ENCODE assay signal across 19 cellular contexts in genomic region chr1:117661027-117661426, GRCh38. TPM values are rescaled to one million over a fixed set of nuclear protein-coding genes. Genes with fewer than 3 reads are reported as not detected.
DNase-seq lines count a peak whose midpoint lies in the region; ATAC-seq, FAIRE-seq and TF ChIP-seq lines count a peak whose summit lies in the region.
"Had no signal": no experiment of that assay in that cellular context is flagged by ENCODE, and none has a peak within 500 bp of the region (broad histone marks: within the 10 kb centered on the region; RNA-seq: fewer than 3 reads in every experiment).

No MANE protein-coding gene starts in this region.

- peaks cover 1% of the 10 kb centered on the region for H3K27me3 Mint-ChIP-seq in activated T-helper 1 cell treated with anti-CD3 and anti-CD28 coated beads, Interleukin-12 subunit alpha, Interleukin-12 subunit beta, Interleukin-2, Interleukin-4 antibody, amounts not matched to agents 30 ng/mL and 10 ng/mL and 1 ng/mL, durations not matched to agents 14 hours and 24 hours and 36 hours (ENCODE audit: insufficient read depth)

- peaks cover 23% of the 10 kb centered on the region for H3K9me3 Mint-ChIP-seq in activated T-helper 1 cell treated with anti-CD3 and anti-CD28 coated beads, Interleukin-12 subunit alpha, Interleukin-12 subunit beta, Interleukin-2, Interleukin-4 antibody, amounts not matched to agents 30 ng/mL and 10 ng/mL and 1 ng/mL, durations not matched to agents 14 hours and 24 hours and 36 hours
- H3K9me3 Mint-ChIP-seq: CD14-positive monocyte had no signal

- H3K36me3 ChIP-seq in OCI-LY7 (ENCODE audit: insufficient read depth, low read length), result peaks cover 11% of the 10 kb centered on the region; the same call in 1 of the 2 replicates
- no peaks in the 10 kb centered on the region for H3K36me3 ChIP-seq in mucosa of descending colon (ENCODE audit: low read depth)
- H3K36me3 ChIP-seq: MG63, upper lobe of right lung had no signal

- H3K4me3 ChIP-seq in OCI-LY7 (ENCODE audit: low read depth, low read length, poor library complexity, severe bottlenecking), result no peak overlapping the region
- no peak overlapping the region for H3K4me3 ChIP-seq in mucosa of descending colon
- H3K4me3 ChIP-seq: MG63, upper lobe of right lung had no signal

- H3K4me2 ChIP-seq in OCI-LY7 (ENCODE audit: low read length), result peak overlapping the region; percentile 73; the same call in 1 of the 2 replicates

- peak; percentile 8 for ATAC-seq in activated CD4-positive, CD25-positive, alpha-beta regulatory T cell treated with anti-CD3 and anti-CD28 coated beads, Interleukin-2, amount 50 U/mL, for 24 hours
- ATAC-seq in mucosa of descending colon, result peak; percentile 13
- ATAC-seq: upper lobe of right lung had no signal

- no peak for TF ChIP-seq CTCF in OCI-LY7 (conservative IDR thresholded peaks at IDR 0.05; ENCODE audit: low read length)
- TF ChIP-seq CTCF in mucosa of descending colon (IDR thresholded peaks at IDR 0.05), result no peak

- no peak for TF ChIP-seq POLR2A in GM12891 (IDR thresholded peaks at IDR 0.05; ENCODE audit: low read depth, low read length)

- no TSS peak for BruUV-seq in OCI-LY7 (replicated peaks; lab: Mats Ljungman, UMichigan)

- FAIRE-seq in GM12891 (lab: Jason Lieb, UNC), result no peak
- FAIRE-seq: G401.6, TTC549 had no signal

- H3K79me2 ChIP-seq in OCI-LY7 (ENCODE audit: insufficient read depth, low read depth, low read length), result no peaks in the 10 kb centered on the region

- peak overlapping the region; percentile 98 for H3K27ac ChIP-seq in OCI-LY7 (ENCODE audit: low read depth, low read length, poor library complexity, severe bottlenecking)
- H3K27ac ChIP-seq: 22Rv1, upper lobe of right lung had no signal

- POLR2A ChIA-PET in OCI-LY7 (lab: Charles Lee), result interaction anchor here (0.6 to 19.4 kb wide), 8 partner anchors 10 to 70 kb away, joined by 3 to 760 read pairs (median 4); no protein-coding TSS in a partner anchor

- H3K4me1 Mint-ChIP-seq in activated T-helper 1 cell treated with anti-CD3 and anti-CD28 coated beads, Interleukin-12 subunit alpha, Interleukin-12 subunit beta, Interleukin-2, Interleukin-4 antibody, amounts not matched to agents 30 ng/mL and 10 ng/mL and 1 ng/mL, durations not matched to agents 14 hours and 24 hours and 36 hours (ENCODE audit: low read depth), result peaks cover 97% of the 10 kb centered on the region
- H3K4me1 Mint-ChIP-seq: nephron had no signal

- H3K9me2 ChIP-seq in OCI-LY7 (ENCODE audit: insufficient read depth, low read length), result no peaks in the 10 kb centered on the region

- no peak overlapping the region for H3K4me3 Mint-ChIP-seq in activated T-helper 1 cell treated with anti-CD3 and anti-CD28 coated beads, Interleukin-12 subunit alpha, Interleukin-12 subunit beta, Interleukin-2, Interleukin-4 antibody, amounts not matched to agents 30 ng/mL and 10 ng/mL and 1 ng/mL, durations not matched to agents 14 hours and 24 hours and 36 hours
- H3K4me3 Mint-ChIP-seq: CD14-positive monocyte, endodermal cell, nephron had no signal

- H3K4me1 ChIP-seq in OCI-LY7 (ENCODE audit: insufficient read depth, low read length, poor library complexity, severe bottlenecking) (peaks cover 99% of the 10 kb centered on the region), mucosa of descending colon (ENCODE audit: low read depth) (peaks cover 5% of the 10 kb centered on the region)

- intact Hi-C loops in OCI-LY7 (cut with micrococcal nuclease; ENCODE audit: unreplicated experiment) (loop anchor here (10.0 kb wide), 1 partner anchor 296 kb away; the partner anchor contains the start of gene MAN1A2), mucosa of descending colon (cut with DNase I, micrococcal nuclease) (no loop called here)
- intact Hi-C loops in activated T-helper 1 cell treated with anti-CD3 and anti-CD28 coated beads, Interleukin-12 subunit alpha, Interleukin-12 subunit beta, Interleukin-2, Interleukin-4 antibody, amounts not matched to agents 30 ng/mL and 10 ng/mL and 1 ng/mL, durations not matched to agents 14 hours and 24 hours and 36 hours (cut with micrococcal nuclease), result loop anchor here (5.0 to 10.0 kb wide), 9 partner anchors 234 to 1686 kb away; partner anchors contain the start of gene CD58

- peaks cover 25% of the 10 kb centered on the region; the same call in 1 of the 2 replicates for H3K9me3 ChIP-seq in OCI-LY7 (ENCODE audit: low read length)
- no peaks in the 10 kb centered on the region for H3K9me3 ChIP-seq in mucosa of descending colon
- H3K9me3 ChIP-seq: MG63, upper lobe of right lung had no signal

- no peaks in the 10 kb centered on the region for H4K20me1 ChIP-seq in OCI-LY7 (ENCODE audit: insufficient read depth, low read length)

- peak overlapping the region; percentile 80 for H3K27ac Mint-ChIP-seq in activated T-helper 1 cell treated with anti-CD3 and anti-CD28 coated beads, Interleukin-12 subunit alpha, Interleukin-12 subunit beta, Interleukin-2, Interleukin-4 antibody, amounts not matched to agents 30 ng/mL and 10 ng/mL and 1 ng/mL, durations not matched to agents 14 hours and 24 hours and 36 hours
- H3K27ac Mint-ChIP-seq: CD14-positive monocyte, endodermal cell, nephron had no signal

- peaks cover 23% of the 10 kb centered on the region for H3K36me3 Mint-ChIP-seq in activated T-helper 1 cell treated with anti-CD3 and anti-CD28 coated beads, Interleukin-12 subunit alpha, Interleukin-12 subunit beta, Interleukin-2, Interleukin-4 antibody, amounts not matched to agents 30 ng/mL and 10 ng/mL and 1 ng/mL, durations not matched to agents 14 hours and 24 hours and 36 hours (ENCODE audit: low read depth)
- H3K36me3 Mint-ChIP-seq: CD14-positive monocyte had no signal

- H2AFZ ChIP-seq in OCI-LY7 (ENCODE audit: low read length), result no peak overlapping the region; the same call in 1 of the 2 replicates

- CTCF ChIA-PET in OCI-LY7 (lab: Charles Lee; ENCODE audit: unreplicated experiment), result interaction anchor here (0.6 to 2.3 kb wide), 5 partner anchors 14 to 80 kb away, joined by 3 to 11 read pairs (median 3); no protein-coding TSS in a partner anchor

- DNase-seq in activated CD4-positive, CD25-positive, alpha-beta regulatory T cell treated with anti-CD3 and anti-CD28 coated beads, Interleukin-2, amount 50 U/mL, for 72 hours, result no peak
- DNase-seq in OCI-LY7 (ENCODE audit: low spot score) (no peak), mucosa of descending colon (no peak), GM12891 (ENCODE audit: insufficient read length, low spot score) (no peak), SKM-1 treated with dmso at 0.1 percent for 144 hours (lab: John Stamatoyannopoulos, UW; ENCODE audit: unreplicated experiment) (no peak), SK-N-DZ (ENCODE audit: low spot score) (no peak)
- DNase-seq in activated T-helper 1 cell treated with anti-CD3 and anti-CD28 coated beads, Interleukin-12 subunit alpha, Interleukin-12 subunit beta, Interleukin-2, Interleukin-4 antibody, amounts not matched to agents 30 ng/mL and 10 ng/mL and 1 ng/mL, durations not matched to agents 14 hours and 24 hours and 36 hours (ENCODE audit: low spot score), result peak; percentile 61
- DNase-seq: endodermal cell, MG63, NCI-H2081 treated with DMSO at 0.1 percent for 48 hours, retina, Right ventricle myocardium superior, upper lobe of right lung had no signal

TF ChIP-seq in GM12891, 5 proteins besides CTCF, POLR2A, EP300 and RAD21:
- TF ChIP-seq POLR2AphosphoS5 (IDR thresholded peaks at IDR 0.05; ENCODE audit: low read depth, low read length), result no peak
- no peak for TF ChIP-seq PAX5 (IDR thresholded peaks at IDR 0.05; ENCODE audit: insufficient read depth, low read length, severe bottlenecking)
- no peak for TF ChIP-seq SPI1 (IDR thresholded peaks at IDR 0.05; ENCODE audit: low read depth, low read length)
- no peak for TF ChIP-seq POU2F2 (IDR thresholded peaks at IDR 0.05; ENCODE audit: low read depth, low read length)
- TF ChIP-seq TAF1 (IDR thresholded peaks at IDR 0.05; ENCODE audit: low read depth, low read length), result no peak
TF ChIP-seq in GM12891: peak in this region for 0.

RNA-seq across cellular contexts. Expression of gene TENT5C, which starts 55.2 kb away (rescaled TPM):
- 11.6 and 13.3 TPM in 2 replicates for total RNA-seq in OCI-LY7 (2014; rRNA removed; shearing (Covaris generic))
- 26.5 and 31.1 TPM in 2 replicates for total RNA-seq in OCI-LY7 (2022)
- total RNA-seq in activated T-helper 1 cell treated with anti-CD3 and anti-CD28 coated beads, Interleukin-12 subunit alpha, Interleukin-12 subunit beta, Interleukin-2, Interleukin-4 antibody, amounts not matched to agents 30 ng/mL and 10 ng/mL and 1 ng/mL, durations not matched to agents 14 hours and 24 hours and 36 hours, result 4.9 and 5.2 TPM in 2 replicates
- total RNA-seq in mucosa of descending colon, result 10 to 100 TPM; 16.5 to 37.4 (median 32.1) TPM
- 0.87 TPM for polyA plus RNA-seq in GM12891 (2012; ENCODE audit: low read depth, missing spikeins)
- not detected in 2 replicates for polyA plus RNA-seq in SK-N-DZ (2014; cell fraction: cytosol; rRNA removed)
- polyA plus RNA-seq in SK-N-DZ (2014; cell fraction: nucleus; rRNA removed), result not detected in 2 replicates

Comparison
In these comparisons a context has a peak if more than half of its experiments do, and no peak if none do; other contexts are left out.
1. intact Hi-C loops: an anchor here in OCI-LY7 (10.0 kb wide) and activated T-helper 1 cell treated with anti-CD3 and anti-CD28 coated beads, Interleukin-12 subunit alpha, Interleukin-12 subunit beta, Interleukin-2, Interleukin-4 antibody, amounts not matched to agents 30 ng/mL and 10 ng/mL and 1 ng/mL, durations not matched to agents 14 hours and 24 hours and 36 hours (5.0 to 10.0 kb wide); none called in mucosa of descending colon.